Comparison of ENCODE assay signal across 26 cellular contexts in the genomic region with DNA sequence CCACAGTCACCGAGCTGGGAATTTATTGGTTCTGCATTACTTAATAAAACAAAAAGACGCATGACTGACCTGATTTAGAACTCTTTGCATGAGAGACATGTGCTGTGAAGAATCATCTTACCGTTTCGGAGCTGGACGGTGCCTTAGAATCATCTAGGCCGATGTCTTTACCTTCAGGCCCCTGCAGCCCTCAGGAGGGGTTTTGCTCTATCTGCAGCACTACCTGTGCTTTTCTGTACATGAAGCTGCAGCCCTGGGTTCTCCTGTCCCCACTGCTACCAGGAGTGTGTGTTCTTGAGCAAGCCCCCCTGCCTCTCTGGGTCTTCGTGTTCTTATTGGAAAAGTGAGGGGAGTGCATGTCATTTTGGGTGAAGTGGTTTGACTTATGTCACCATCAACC.
"Had no signal": no experiment of that assay in that cellular context is flagged by ENCODE, and none has a peak within 500 bp of the region (broad histone marks: within the 10 kb centered on the region; RNA-seq: fewer than 3 reads in every experiment).

No MANE protein-coding gene starts in this region.

- ATAC-seq: activated CD4-positive, alpha-beta T cell treated with anti-CD3 and anti-CD28 coated beads for 36 hours; activated naive CD4-positive, alpha-beta T cell treated with anti-CD3 and anti-CD28 coated beads, Interleukin-2, amount 50 U/mL, for 72 hours; activated T-cell treated with anti-CD3 and anti-CD28 coated beads, Interleukin-2, amount 50 U/mL, for 72 hours; effector memory CD8-positive, alpha-beta T cell; esophagus mucosa; foreskin keratinocyte; gastrocnemius medialis; heart left ventricle; T-cell had no signal

- H3K4me1 Mint-ChIP-seq: activated CD4-positive, alpha-beta T cell treated with anti-CD3 and anti-CD28 coated beads for 36 hours; activated naive CD4-positive, alpha-beta T cell treated with anti-CD3 and anti-CD28 coated beads, Interleukin-2, amount 10 ng/mL, durations not matched to agents 7 days and 5 days; T-cell had no signal

- H3K27me3 ChIP-seq: ascending aorta, foreskin keratinocyte, gastrocnemius medialis, heart left ventricle had no signal

- H3K4me1 ChIP-seq: ascending aorta, foreskin keratinocyte, gastrocnemius medialis, heart left ventricle had no signal

- H3K4me3 ChIP-seq: ascending aorta, gastrocnemius medialis, heart left ventricle had no signal

- H3K4me3 Mint-ChIP-seq: activated CD4-positive, alpha-beta memory T cell treated with anti-CD3 and anti-CD28 coated beads for 36 hours; activated CD4-positive, alpha-beta T cell treated with anti-CD3 and anti-CD28 coated beads for 36 hours; activated CD4-positive, alpha-beta T cell treated with anti-CD3 and anti-CD28 coated beads, Interleukin-2, amount 10 ng/mL, durations not matched to agents 24 days and 14 days; activated naive CD4-positive, alpha-beta T cell treated with anti-CD3 and anti-CD28 coated beads, Interleukin-2, amount 10 ng/mL, durations not matched to agents 7 days and 5 days; activated naive CD8-positive, alpha-beta T cell treated with anti-CD3 and anti-CD28 coated beads, Interleukin-2, amount 10 ng/mL, durations not matched to agents 7 days and 5 days; activated T-cell treated with anti-CD3 and anti-CD28 coated beads, Interleukin-2, amount 50 U/mL, for 72 hours; effector memory CD8-positive, alpha-beta T cell; T-cell; T-helper 1 cell treated with Interleukin-12 subunit alpha and Interleukin-12 subunit beta and Interleukin-4 antibody, amounts not matched to agents 30 μg/mL and 1 μg/mL, for 36 hours had no signal

- H3K27ac Mint-ChIP-seq: activated CD4-positive, alpha-beta memory T cell treated with anti-CD3 and anti-CD28 coated beads for 36 hours; activated CD4-positive, alpha-beta T cell treated with anti-CD3 and anti-CD28 coated beads for 36 hours; activated CD4-positive, alpha-beta T cell treated with anti-CD3 and anti-CD28 coated beads, Interleukin-2, amount 10 ng/mL, durations not matched to agents 24 days and 14 days; activated naive CD4-positive, alpha-beta T cell treated with anti-CD3 and anti-CD28 coated beads, Interleukin-2, amount 50 U/mL, for 72 hours; activated naive CD8-positive, alpha-beta T cell treated with anti-CD3 and anti-CD28 coated beads, Interleukin-2, amount 10 ng/mL, durations not matched to agents 7 days and 5 days; T-cell; T-helper 1 cell treated with Interleukin-12 subunit alpha and Interleukin-12 subunit beta and Interleukin-4 antibody, amounts not matched to agents 30 μg/mL and 1 μg/mL, for 36 hours had no signal

- DNase-seq: activated CD4-positive, alpha-beta memory T cell treated with anti-CD3 and anti-CD28 coated beads for 36 hours; activated CD4-positive, alpha-beta T cell treated with anti-CD3 and anti-CD28 coated beads for 36 hours; activated CD4-positive, alpha-beta T cell treated with anti-CD3 and anti-CD28 coated beads, Interleukin-2, amount 10 ng/mL, durations not matched to agents 24 days and 14 days; activated CD4-positive, CD25-positive, alpha-beta regulatory T cell; activated CD4-positive, CD25-positive, alpha-beta regulatory T cell treated with anti-CD3 and anti-CD28 coated beads, Interleukin-2, amount 50 U/mL, for 72 hours; activated CD8-positive, alpha-beta memory T cell treated with anti-CD3 and anti-CD28 coated beads for 24 hours; activated gamma-delta T cell; activated naive CD4-positive, alpha-beta T cell; activated naive CD4-positive, alpha-beta T cell treated with anti-CD3 and anti-CD28 coated beads, Interleukin-2, amount 10 ng/mL, durations not matched to agents 7 days and 5 days; activated naive CD8-positive, alpha-beta T cell treated with anti-CD3 and anti-CD28 coated beads, Interleukin-2, amount 10 ng/mL, durations not matched to agents 7 days and 5 days; activated T-cell treated with anti-CD3 and anti-CD28 coated beads, Interleukin-2, amount 50 U/mL, for 72 hours; caudate nucleus; cortex of kidney; effector CD4-positive, alpha-beta T cell; effector memory CD8-positive, alpha-beta T cell; foreskin keratinocyte; gastrocnemius medialis; glutamatergic neuron; heart left ventricle; SW 1271; T-cell; T1000 had no signal

- H3K27me3 Mint-ChIP-seq: activated CD4-positive, alpha-beta memory T cell treated with anti-CD3 and anti-CD28 coated beads for 36 hours; activated CD4-positive, alpha-beta T cell treated with anti-CD3 and anti-CD28 coated beads for 36 hours; activated CD4-positive, alpha-beta T cell treated with anti-CD3 and anti-CD28 coated beads, Interleukin-2, amount 10 ng/mL, durations not matched to agents 24 days and 14 days; activated naive CD4-positive, alpha-beta T cell treated with anti-CD3 and anti-CD28 coated beads, Interleukin-2, amount 10 ng/mL, durations not matched to agents 7 days and 5 days; activated naive CD8-positive, alpha-beta T cell treated with anti-CD3 and anti-CD28 coated beads, Interleukin-2, amount 10 ng/mL, durations not matched to agents 7 days and 5 days; effector memory CD8-positive, alpha-beta T cell; T-cell had no signal

- H3K9me3 Mint-ChIP-seq: activated CD4-positive, alpha-beta memory T cell treated with anti-CD3 and anti-CD28 coated beads for 36 hours; activated CD4-positive, alpha-beta T cell treated with anti-CD3 and anti-CD28 coated beads, Interleukin-2, amount 10 ng/mL, durations not matched to agents 24 days and 14 days; activated naive CD4-positive, alpha-beta T cell treated with anti-CD3 and anti-CD28 coated beads, Interleukin-2, amount 10 ng/mL, durations not matched to agents 7 days and 5 days; activated naive CD4-positive, alpha-beta T cell treated with anti-CD3 and anti-CD28 coated beads, Interleukin-2, amount 50 U/mL, for 72 hours; activated naive CD8-positive, alpha-beta T cell treated with anti-CD3 and anti-CD28 coated beads, Interleukin-2, amount 10 ng/mL, durations not matched to agents 7 days and 5 days; activated T-cell treated with anti-CD3 and anti-CD28 coated beads, Interleukin-2, amount 50 U/mL, for 72 hours; effector memory CD8-positive, alpha-beta T cell; T-cell; T-helper 1 cell treated with Interleukin-12 subunit alpha and Interleukin-12 subunit beta and Interleukin-4 antibody, amounts not matched to agents 30 μg/mL and 1 μg/mL, for 36 hours had no signal

- H3K27ac ChIP-seq: ascending aorta, foreskin keratinocyte, gastrocnemius medialis, heart left ventricle had no signal

- H3K9me3 ChIP-seq: ascending aorta, gastrocnemius medialis, heart left ventricle had no signal
